In genomic region chr4:170269950-170270349, GRCh38 we compare ENCODE assay signal across 33 cellular contexts.
"Had no signal": no experiment of that assay in that cellular context is flagged by ENCODE, and none has a peak within 500 bp of the region (broad histone marks: within the 10 kb centered on the region; RNA-seq: fewer than 3 reads in every experiment).

No MANE protein-coding gene starts in this region.

- H3K4me1 ChIP-seq: Peyer's patch, SJSA1 had no signal

- H3K27ac ChIP-seq: Peyer's patch, SJSA1 had no signal

- H3K4me2 ChIP-seq: SK-N-SH had no signal

- H3K27me3 ChIP-seq: MG63, Peyer's patch, SJSA1 had no signal

- ATAC-seq: PC-3 had no signal

- H3K9ac ChIP-seq: SK-N-SH had no signal

- H3K9me3 ChIP-seq: MG63, Peyer's patch, SJSA1, SK-N-SH had no signal

- H3K4me3 ChIP-seq: MG63, Peyer's patch, SJSA1 had no signal

- DNase-seq: Kasumi-1, KG1, MG63, NCI-H1048, NCI-H1092 treated with DMSO at 0.1 percent for 48 hours, NCI-H1105 treated with DMSO at 0.1 percent for 48 hours, NCI-H1417, NCI-H1436, NCI-H146, NCI-H1694, NCI-H187, NCI-H1930, NCI-H2029 treated with DMSO at 0.1 percent for 48 hours, NCI-H2081 treated with DMSO at 0.1 percent for 48 hours, NCI-H2107, NCI-H2171, NCI-H226, NCI-H446 treated with DMSO at 0.1 percent for 48 hours, NCI-H510A, NCI-H524, NCI-H526, NCI-H69, NCI-H748 treated with DMSO at 0.1 percent for 48 hours, NCI-H82, OCI-M1, PC-3, Peyer's patch, Right ventricle myocardium superior, RPMI8226, SHP77 treated with DMSO at 0.1 percent for 48 hours, SK-N-SH, SW 1271 had no signal

- H3K36me3 ChIP-seq: MG63, Peyer's patch, SJSA1 had no signal
